Comparison of ENCODE assay signal across 8 cellular contexts in genomic region chr9:127965953-127966352, GRCh38. TPM values are rescaled to one million over a fixed set of nuclear protein-coding genes. Genes with fewer than 3 reads are reported as not detected.
A peak's percentile ranks its signal among the peaks of the same experiment; 100 is the strongest.
DNase-seq lines count a peak whose midpoint lies in the region; ATAC-seq, FAIRE-seq and TF ChIP-seq lines count a peak whose summit lies in the region.

No MANE protein-coding gene starts in this region.

- no peaks in the 10 kb centered on the region for H3K27me3 ChIP-seq in HUES64 (ENCODE audit: insufficient read depth, low read length)

- H3K9ac ChIP-seq in HUES64 (ENCODE audit: low read depth, low read length) (peak overlapping the region; percentile 53; the same call in 1 of the 2 replicates), kidney (ENCODE audit: low read length in 2 of 2) (peak overlapping the region; percentile 33 to 53)

- H3K27ac ChIP-seq in HUES64 (ENCODE audit: low read depth, low read length) (peak overlapping the region; percentile 65), kidney (ENCODE audit: low read depth in 2 of 2, low read length in 2 of 2) (peak overlapping the region; percentile 90 to 92)

- H3K4me1 ChIP-seq in HUES64 (ENCODE audit: insufficient read depth, low read length) (peaks cover 21% of the 10 kb centered on the region), kidney (ENCODE audit: control insufficient read depth in 1 of 2, insufficient read depth in 1 of 2, low read depth in 1 of 2, low read length in 2 of 2) (peaks cover 63 to 73% of the 10 kb centered on the region in 2 donors)

- in situ Hi-C loops in KBM-7 (cut with MboI; ENCODE audit: low pct_unique_long_range_greater_than_20kb, low sequenced_read_pairs), result no loop called here

- 93% methylated on average over 6 of the region's 6 CpGs for WGBS in HUES64

- no peak for ATAC-seq in stimulated activated memory B cell treated with anti-CD40 and anti-IgM and Interleukin-4, amounts not matched to agents 10 μg/mL and 1 μg/mL and 100 μg/mL, for 72 hours
- ATAC-seq in GM21825 (IDR thresholded peaks at IDR 0.05; ENCODE audit: unreplicated experiment), result no peak
- ATAC-seq in HG02588 (IDR thresholded peaks at IDR 0.05; ENCODE audit: unreplicated experiment), result no peak

- H3K9me3 ChIP-seq in HUES64 (ENCODE audit: insufficient read depth, low read depth, low read length) (no peaks in the 10 kb centered on the region), kidney (ENCODE audit: control insufficient read depth in 1 of 2, low read length in 2 of 2) (no peaks in the 10 kb centered on the region)

- FAIRE-seq in kidney (lab: Jason Lieb, UNC), result no peak

- peak overlapping the region; percentile 95 for H3K27ac Mint-ChIP-seq in activated naive CD8-positive, alpha-beta T cell treated with anti-CD3 and anti-CD28 coated beads for 36 hours
- peak overlapping the region; percentile 94 for H3K27ac Mint-ChIP-seq in stimulated activated memory B cell treated with anti-CD40 and anti-IgM and Interleukin-4, amounts not matched to agents 10 μg/mL and 1 μg/mL and 100 μg/mL, for 72 hours

- peaks cover 35% of the 10 kb centered on the region for H3K36me3 Mint-ChIP-seq in activated naive CD8-positive, alpha-beta T cell treated with anti-CD3 and anti-CD28 coated beads for 36 hours
- H3K36me3 Mint-ChIP-seq in stimulated activated memory B cell treated with anti-CD40 and anti-IgM and Interleukin-4, amounts not matched to agents 10 μg/mL and 1 μg/mL and 100 μg/mL, for 72 hours, result peaks cover 24% of the 10 kb centered on the region

- H3K4me3 ChIP-seq in HUES64 (ENCODE audit: low read length) (no peak overlapping the region), kidney (ENCODE audit: low read length in 2 of 2) (no peak overlapping the region)

- peaks cover 2% of the 10 kb centered on the region for H3K9me3 Mint-ChIP-seq in activated naive CD8-positive, alpha-beta T cell treated with anti-CD3 and anti-CD28 coated beads for 36 hours
- no peaks in the 10 kb centered on the region for H3K9me3 Mint-ChIP-seq in stimulated activated memory B cell treated with anti-CD40 and anti-IgM and Interleukin-4, amounts not matched to agents 10 μg/mL and 1 μg/mL and 100 μg/mL, for 72 hours

- H3K4me1 Mint-ChIP-seq in activated naive CD8-positive, alpha-beta T cell treated with anti-CD3 and anti-CD28 coated beads for 36 hours, result peaks cover 99% of the 10 kb centered on the region
- peaks cover 100% of the 10 kb centered on the region for H3K4me1 Mint-ChIP-seq in stimulated activated memory B cell treated with anti-CD40 and anti-IgM and Interleukin-4, amounts not matched to agents 10 μg/mL and 1 μg/mL and 100 μg/mL, for 72 hours

- intact Hi-C loops in kidney (cut with DNase I), result no loop called here

- H3K27me3 Mint-ChIP-seq in activated naive CD8-positive, alpha-beta T cell treated with anti-CD3 and anti-CD28 coated beads for 36 hours, result no peaks in the 10 kb centered on the region
- H3K27me3 Mint-ChIP-seq in stimulated activated memory B cell treated with anti-CD40 and anti-IgM and Interleukin-4, amounts not matched to agents 10 μg/mL and 1 μg/mL and 100 μg/mL, for 72 hours, result no peaks in the 10 kb centered on the region

- no peak for DNase-seq in activated naive CD8-positive, alpha-beta T cell treated with anti-CD3 and anti-CD28 coated beads for 36 hours
- DNase-seq in kidney (no peak), NCI-H345 (lab: John Stamatoyannopoulos, UW) (no peak), KBM-7 (no peak)

- peak overlapping the region; percentile 74 for H3K4me3 Mint-ChIP-seq in activated naive CD8-positive, alpha-beta T cell treated with anti-CD3 and anti-CD28 coated beads for 36 hours
- H3K4me3 Mint-ChIP-seq in stimulated activated memory B cell treated with anti-CD40 and anti-IgM and Interleukin-4, amounts not matched to agents 10 μg/mL and 1 μg/mL and 100 μg/mL, for 72 hours, result no peak overlapping the region

- TF ChIP-seq CTCF in kidney (IDR thresholded peaks at IDR 0.05; ENCODE audit: borderline replicate concordance, extremely low read depth, insufficient read depth), result no peak

- H3K36me3 ChIP-seq in HUES64 (ENCODE audit: insufficient read depth, low read length) (no peaks in the 10 kb centered on the region), kidney (ENCODE audit: control insufficient read depth in 1 of 2, insufficient read depth in 2 of 2, low read length in 2 of 2) (no peaks in the 10 kb centered on the region)

RNA-seq across cellular contexts. Expression of gene EEIG1, which starts 14.8 kb away (rescaled TPM):
- 17.5 TPM for polyA plus RNA-seq in HUES64 (2013, experiment 1 of 2)
- polyA plus RNA-seq in HUES64 (2013, experiment 2 of 2), result 17.8 TPM
- total RNA-seq in activated naive CD8-positive, alpha-beta T cell treated with anti-CD3 and anti-CD28 coated beads for 36 hours, result 10 to 100 TPM; 77.2 to 83.8 TPM
- total RNA-seq in kidney, result 75.9 TPM
- polyA plus RNA-seq in kidney (ENCODE audit: insufficient read depth, low read depth, low replicate concordance), result 34.3 TPM

RNA-seq across cellular contexts. Expression of gene DPM2, which starts 28.3 kb away (rescaled TPM):
- 33.5 TPM for polyA plus RNA-seq in HUES64 (2013, experiment 1 of 2)
- 37.0 TPM for polyA plus RNA-seq in HUES64 (2013, experiment 2 of 2)
- total RNA-seq in activated naive CD8-positive, alpha-beta T cell treated with anti-CD3 and anti-CD28 coated beads for 36 hours, result 10 to 100 TPM; 55.4 to 57.6 TPM
- 42.8 TPM for total RNA-seq in kidney
- 70.0 TPM for polyA plus RNA-seq in kidney (ENCODE audit: insufficient read depth, low read depth, low replicate concordance)

RNA-seq across cellular contexts. Expression of gene PIP5KL1, which starts 35.4 kb away (rescaled TPM):
- 4.1 TPM for polyA plus RNA-seq in HUES64 (2013, experiment 1 of 2)
- polyA plus RNA-seq in HUES64 (2013, experiment 2 of 2), result 3.7 TPM
- total RNA-seq in activated naive CD8-positive, alpha-beta T cell treated with anti-CD3 and anti-CD28 coated beads for 36 hours, result 1 to 10 TPM; 2.3 to 3.2 TPM
- total RNA-seq in kidney, result 3.0 TPM
- 4.3 TPM for polyA plus RNA-seq in kidney (ENCODE audit: insufficient read depth, low read depth, low replicate concordance)

RNA-seq across cellular contexts. Expression of gene ST6GALNAC4, which starts 49.1 kb away (rescaled TPM):
- polyA plus RNA-seq in HUES64 (2013, experiment 1 of 2), result 12.8 TPM
- polyA plus RNA-seq in HUES64 (2013, experiment 2 of 2), result 15.3 TPM
- total RNA-seq in activated naive CD8-positive, alpha-beta T cell treated with anti-CD3 and anti-CD28 coated beads for 36 hours, result 10 to 100 TPM; 45.3 to 51.2 TPM
- 31.4 TPM for total RNA-seq in kidney
- 31.6 TPM for polyA plus RNA-seq in kidney (ENCODE audit: insufficient read depth, low read depth, low replicate concordance)
